14 cellular contexts compared by ENCODE assay signal in the genomic region with DNA sequence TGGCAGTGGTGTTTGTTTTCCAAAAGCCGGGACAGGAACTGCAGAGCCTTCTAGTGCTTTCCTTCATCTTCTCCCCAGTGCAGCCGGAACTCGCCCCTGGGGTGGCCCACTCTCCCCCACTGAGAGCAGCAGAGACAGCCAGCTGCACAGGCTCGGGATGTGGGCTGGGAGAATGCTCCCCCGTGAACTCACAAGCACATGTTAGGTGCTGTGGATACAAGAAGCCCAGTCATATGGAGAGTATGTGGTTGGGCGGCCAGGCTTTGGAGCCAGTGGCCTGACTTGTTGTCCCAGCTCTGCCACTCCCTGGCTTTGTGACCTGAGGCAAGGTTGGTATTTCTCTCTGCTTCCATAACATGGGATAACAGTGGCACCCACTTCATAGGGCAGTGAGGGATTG. TPM values are rescaled to one million over a fixed set of nuclear protein-coding genes. Genes with fewer than 3 reads are reported as not detected.
A peak's percentile ranks its signal among the peaks of the same experiment; 100 is the strongest.
DNase-seq lines count a peak whose midpoint lies in the region; ATAC-seq, FAIRE-seq and TF ChIP-seq lines count a peak whose summit lies in the region.
"Had no signal": no experiment of that assay in that cellular context is flagged by ENCODE, and none has a peak within 500 bp of the region (broad histone marks: within the 10 kb centered on the region; RNA-seq: fewer than 3 reads in every experiment).

No MANE protein-coding gene starts in this region.

- H3K9me3 ChIP-seq in HEK293 (ENCODE audit: control insufficient read depth, insufficient read depth, low read depth, low read length) (no peaks in the 10 kb centered on the region), K562 (replicated peaks; ENCODE audit: control insufficient read depth, insufficient read depth, low read depth, low read length) (no peaks in the 10 kb centered on the region), psoas muscle (no peaks in the 10 kb centered on the region), MG63 (no peaks in the 10 kb centered on the region)

- H3K79me2 ChIP-seq in K562 (ENCODE audit: control insufficient read depth, insufficient read depth, low read length) = no peaks in the 10 kb centered on the region

- peak overlapping the region; percentile 40; the same call in 1 of the 2 replicates for H2AFZ ChIP-seq in K562 (ENCODE audit: low read depth, low read length)

- 0 out of 4 replicates have a peak overlapping the region, but pooled peaks of 1 of the 2 experiments have one; percentile 65 for H3K9ac ChIP-seq in K562 (ENCODE audit: insufficient read depth in 1 of 2, low read depth in 2 of 2, low read length in 2 of 2)

- no peak for FAIRE-seq in K562 (lab: Jason Lieb, UNC)
- FAIRE-seq: GM12891 had no signal

- H3K4me1 ChIP-seq in HEK293 (ENCODE audit: control insufficient read depth, insufficient read depth, low read length) = no peaks in the 10 kb centered on the region
- peaks cover 13 to 17% of the 10 kb centered on the region in 2 experiments; a peak in 4 of 5 replicates for H3K4me1 ChIP-seq in K562 (replicated peaks in 1 of 2; ENCODE audit: control insufficient read depth in 2 of 2, insufficient read depth in 2 of 2, low read length in 2 of 2)
- H3K4me1 ChIP-seq in psoas muscle = peaks cover 49% of the 10 kb centered on the region

- intact Hi-C loops in K562 (cut with micrococcal nuclease) = no loop called here
- intact Hi-C loops in psoas muscle (cut with DNase I) = no loop called here

- no peak overlapping the region for H3K4me2 ChIP-seq in K562 (ENCODE audit: insufficient read depth, low read length)

- no peak overlapping the region for H3K27ac ChIP-seq in HEK293 (ENCODE audit: extremely low read depth, low read depth, low read length)
- no peak overlapping the region for H3K27ac ChIP-seq in K562 (ENCODE audit: extremely low read depth, low read depth, low read length)
- peak overlapping the region; percentile 89 for H3K27ac ChIP-seq in psoas muscle

- CTCF ChIA-PET in HEK293 (lab: Yijun Ruan, JAX) (no interaction called here), K562 (lab: Yijun Ruan, JAX; ENCODE audit: low intra/inter-chr PET ratio) (no interaction called here)

- H3K36me3 ChIP-seq in HEK293 (ENCODE audit: control insufficient read depth in 2 of 2, insufficient read depth in 1 of 2, low read length in 2 of 2) = no peaks in the 10 kb centered on the region
- H3K36me3 ChIP-seq in K562 (ENCODE audit: control insufficient read depth, insufficient read depth, low read length) = no peaks in the 10 kb centered on the region
- no peaks in the 10 kb centered on the region for H3K36me3 ChIP-seq in psoas muscle (ENCODE audit: insufficient read depth in 1 of 2, low read depth in 1 of 2)
- no peaks in the 10 kb centered on the region for H3K36me3 ChIP-seq in MG63

- no peaks in the 10 kb centered on the region for H3K9me1 ChIP-seq in K562 (ENCODE audit: control insufficient read depth, insufficient read depth, low read length)

- TF ChIP-seq POLR2A in K562 (conservative IDR thresholded peaks at IDR 0.05) = no peak

- ATAC-seq in K562 (no peak; the same call in 2 of the 3 replicates), psoas muscle (no peak)
- ATAC-seq: stimulated activated naive B cell treated with anti-CD40 and anti-IgM and Interleukin-4, amounts not matched to agents 10 μg/mL and 1 μg/mL and 100 μg/mL, for 72 hours had no signal

- DNase-seq in K562 (ENCODE audit: extremely low read depth in 1 of 4, low spot score in 3 of 4) = no peak
- peak; percentile 87 for DNase-seq in islet precursor cell
- peak in 1 of 2 donors; percentile 43 for DNase-seq in psoas muscle
- no peak for DNase-seq in SHP77 (lab: John Stamatoyannopoulos, UW)
- no peak for DNase-seq in MG63
- DNase-seq in GM03348 (ENCODE audit: low spot score) = no peak
- no peak for DNase-seq in NCI-H526 (lab: John Stamatoyannopoulos, UW)
- DNase-seq: activated naive CD4-positive, alpha-beta T cell; C1 segment of cervical spinal cord; DND-41; GOT3; stimulated activated naive B cell treated with anti-CD40 and anti-IgM and Interleukin-4, amounts not matched to agents 10 μg/mL and 1 μg/mL and 100 μg/mL, for 72 hours had no signal

- POLR2A ChIA-PET in HEK293 (lab: Yijun Ruan, JAX) (no interaction called here), K562 (lab: Yijun Ruan, JAX) (interaction anchor here (1.5 kb wide), 1 partner anchor 10 kb away, joined by 4 read pairs; no protein-coding TSS in a partner anchor)

- in situ Hi-C loops in K562 (cut with MboI) = no loop called here

- BruUV-seq in K562 (replicated peaks; lab: Mats Ljungman, UMichigan) = no TSS peak

- H3K27me3 ChIP-seq in K562 (ENCODE audit: control insufficient read depth in 2 of 2, insufficient read depth in 2 of 2, low read length in 2 of 2) (0 out of 5 replicates have a peak, but pooled peaks cover 0 to 8% of the 10 kb centered on the region in 2 experiments), psoas muscle (ENCODE audit: insufficient read depth in 3 of 3, low read length in 2 of 3) (no peaks in the 10 kb centered on the region), MG63 (no peaks in the 10 kb centered on the region)

- 37% methylated on average over 6 of the region's 6 CpGs for WGBS in K562 (ENCODE audit: insufficient coverage, low coverage, missing lambda C conversion rate)
- WGBS in psoas muscle, 3 donors = 54 to 64% (median 63%) methylated on average over 6 of the region's 6 CpGs

- TF ChIP-seq EP300 in K562 (IDR thresholded peaks at IDR 0.05; ENCODE audit: low read length) = no peak

- H4K20me1 ChIP-seq in K562 (replicated peaks; ENCODE audit: control insufficient read depth, insufficient read depth, low read length) = no peaks in the 10 kb centered on the region

- TF ChIP-seq CTCF in HEK293 (tag by site-specific recombination; IDR thresholded peaks at IDR 0.05) (no peak), K562 (IDR thresholded peaks at IDR 0.05 in 2 of 3, conservative IDR thresholded peaks at IDR 0.05 in 1 of 3; ENCODE audit: insufficient read depth in 2 of 3, low read depth in 1 of 3, low read length in 3 of 3) (no peak), psoas muscle (IDR thresholded peaks at IDR 0.05) (no peak)

- H3K4me3 ChIP-seq in HEK293 (ENCODE audit: low read depth, low read length) (no peak overlapping the region), K562 (no peak overlapping the region), psoas muscle (no peak overlapping the region), MG63 (no peak overlapping the region)

- no peak for TF ChIP-seq RAD21 in K562 (CRISPR knock-in tag; conservative IDR thresholded peaks at IDR 0.05 in 1 of 2, IDR thresholded peaks at IDR 0.05 in 1 of 2)

TF ChIP-seq in HEK293, 187 proteins besides CTCF, POLR2A, EP300 and RAD21 (continues in another document):
- TF ChIP-seq OVOL3 (tag by site-specific recombination; IDR thresholded peaks at IDR 0.05) (no peak), SALL2 (tag by site-specific recombination; IDR thresholded peaks at IDR 0.05; ENCODE audit: borderline replicate concordance) (no peak)

TF ChIP-seq in K562, 482 proteins besides CTCF, POLR2A, EP300 and RAD21:
- TF ChIP-seq ZKSCAN1 (IDR thresholded peaks at IDR 0.05; ENCODE audit: low read depth, low read length) (0 out of 2 replicates have a peak, but pooled peaks have one; percentile 23), PCBP1 (IDR thresholded peaks at IDR 0.05; ENCODE audit: low read depth, low read length, poor library complexity, severe bottlenecking) (no peak)

RNA-seq across cellular contexts. Expression of a gene that starts 9.4 kb away (rescaled TPM):
- 83.2 and 85.7 TPM in 2 replicates for total RNA-seq in K562 (2011; cell fraction: chromatin; rRNA removed; ENCODE audit: low replicate concordance)
- total RNA-seq in K562 (2011; cell fraction: nucleolus; rRNA removed) = 15.8 and 19.9 TPM in 2 replicates
- total RNA-seq in K562 (2011; cell fraction: nucleoplasm; rRNA removed) = 25.1 and 27.5 TPM in 2 replicates
- total RNA-seq in K562 (2014; rRNA removed) (9.0 and 9.5 TPM in 2 replicates), K562 (2014; rRNA removed; fragmentation: Illumina TruSeq; extraction: Trizol) (16.0 and 18.7 TPM in 2 replicates), K562 (2015; rRNA removed; fragmentation: Illumina TruSeq; extraction: Trizol) (13.0 and 13.6 TPM in 2 replicates), K562 (2021) (14.7 TPM in 2 replicates), psoas muscle (10 to 100 TPM; 50.9 to 79.8 (median 56.8) TPM)
- polyA plus RNA-seq in K562 (2011; rRNA removed) (17.4 and 17.9 TPM in 2 replicates), K562 (2014; fragmentation: Illumina TruSeq; extraction: Trizol) (11.8 and 13.0 TPM in 2 replicates), K562 (2014; fragmentation: Nextera tagmentation; extraction: Ambion mirVana) (1 to 10 TPM; 3.5 to 4.2 TPM), K562 (2014; rRNA removed) (10.1 and 11.9 TPM in 2 replicates), psoas muscle (10 to 100 TPM in 2 of 3 donors, 1 to 10 TPM in 1; 8.7 to 53.3 (median 20.8) TPM)
- polyA plus RNA-seq in K562 (2011; cell fraction: cytosol; rRNA removed) = 6.1 and 8.0 TPM in 2 replicates
- 14.6 and 18.0 TPM in 2 replicates for polyA plus RNA-seq in K562 (2011; cell fraction: nucleus; rRNA removed)
- 7.9 and 12.6 TPM in 2 replicates for polyA plus RNA-seq in K562 (2012)
- polyA minus RNA-seq in K562 (2011; rRNA and poly(A)+ RNA removed) = 26.5 and 30.1 TPM in 2 replicates
- 7.4 and 10.6 TPM in 2 replicates for polyA minus RNA-seq in K562 (2011; cell fraction: cytosol; rRNA and poly(A)+ RNA removed)
- polyA minus RNA-seq in K562 (2011; cell fraction: nucleus; rRNA and poly(A)+ RNA removed) = 15.9 and 24.1 TPM in 2 replicates
- 2.9 and 5.2 TPM in 2 replicates for total RNA-seq in MG63 (2014; rRNA removed; shearing (Covaris generic); ENCODE audit: low replicate concordance)

RNA-seq across cellular contexts. Expression of a gene that starts 57.1 kb away (rescaled TPM):
- total RNA-seq in K562 (2011; cell fraction: chromatin; rRNA removed; ENCODE audit: low replicate concordance) = 9.9 and 18.6 TPM in 2 replicates
- total RNA-seq in K562 (2011; cell fraction: nucleolus; rRNA removed) = 25.1 and 30.5 TPM in 2 replicates
- total RNA-seq in K562 (2011; cell fraction: nucleoplasm; rRNA removed) = 18.3 and 23.1 TPM in 2 replicates
- total RNA-seq in K562 (2014; rRNA removed) = 31.6 and 38.3 TPM in 2 replicates
- 10.0 and 11.2 TPM in 2 replicates for total RNA-seq in K562 (2014; rRNA removed; fragmentation: Illumina TruSeq; extraction: Trizol)
- total RNA-seq in K562 (2015; rRNA removed; fragmentation: Illumina TruSeq; extraction: Trizol) = 10.5 and 10.8 TPM in 2 replicates
- total RNA-seq in K562 (2021) = 29.4 and 31.1 TPM in 2 replicates
- polyA plus RNA-seq in K562 (2011; rRNA removed) = 21.0 and 25.5 TPM in 2 replicates
- polyA plus RNA-seq in K562 (2011; cell fraction: cytosol; rRNA removed) = 27.6 and 61.0 TPM in 2 replicates
- 14.4 and 23.7 TPM in 2 replicates for polyA plus RNA-seq in K562 (2011; cell fraction: nucleus; rRNA removed)
- 20.7 and 24.2 TPM in 2 replicates for polyA plus RNA-seq in K562 (2012)
- 10.3 and 15.0 TPM in 2 replicates for polyA plus RNA-seq in K562 (2014; fragmentation: Illumina TruSeq; extraction: Trizol)
- polyA plus RNA-seq in K562 (2014; fragmentation: Nextera tagmentation; extraction: Ambion mirVana) = 1 to 10 TPM; 3.1 to 3.9 TPM
- polyA plus RNA-seq in K562 (2014; rRNA removed) = 30.9 and 37.3 TPM in 2 replicates
- polyA minus RNA-seq in K562 (2011; rRNA and poly(A)+ RNA removed) = 5.4 and 8.9 TPM in 2 replicates
- polyA minus RNA-seq in K562 (2011; cell fraction: cytosol; rRNA and poly(A)+ RNA removed) = 9.5 and 11.1 TPM in 2 replicates
- 10.4 and 14.2 TPM in 2 replicates for polyA minus RNA-seq in K562 (2011; cell fraction: nucleus; rRNA and poly(A)+ RNA removed)
- total RNA-seq in psoas muscle = 10 to 100 TPM in 3 of 4 donors, 1 to 10 TPM in 1; 9.3 to 15.0 (median 14.2) TPM
- 10 to 100 TPM in 1 of 3 donors, 1 to 10 TPM in 2; 7.6 to 13.8 (median 9.7) TPM for polyA plus RNA-seq in psoas muscle
- 15.6 and 16.0 TPM in 2 replicates for total RNA-seq in MG63 (2014; rRNA removed; shearing (Covaris generic); ENCODE audit: low replicate concordance)
